Comparison of ENCODE assay signal across 9 cellular contexts in genomic region chr6:30682181-30683117, GRCh38. TPM values are rescaled to one million over a fixed set of nuclear protein-coding genes. Genes with fewer than 3 reads are reported as not detected.
DNase-seq lines count a peak whose midpoint lies in the region; ATAC-seq and TF ChIP-seq lines count a peak whose summit lies in the region.
"Had no signal": no experiment of that assay in that cellular context is flagged by ENCODE, and none has a peak within 500 bp of the region (broad histone marks: within the 10 kb centered on the region; RNA-seq: fewer than 3 reads in every experiment).

No MANE protein-coding gene starts in this region.

- H3K4me3 Mint-ChIP-seq in CD8-positive, alpha-beta memory T cell, result peak overlapping the region; percentile 95 to 100 (median 99)
- H3K4me3 Mint-ChIP-seq in activated CD4-positive, alpha-beta T cell treated with anti-CD3 and anti-CD28 coated beads for 36 hours, result peak overlapping the region; percentile 100

- H3K4me3 ChIP-seq in CD8-positive, alpha-beta memory T cell (ENCODE audit: low read length), result peak overlapping the region; percentile 92
- peak overlapping the region; percentile 89 for H3K4me3 ChIP-seq in choroid plexus epithelial cell (ENCODE audit: low read depth, low read length)
- peak overlapping the region; percentile 70 to 76 (median 75) for H3K4me3 ChIP-seq in right lobe of liver

- POLR2A ChIA-PET in CD8-positive, alpha-beta memory T cell (lab: Charles Lee), result interaction anchor here (0.5 to 8.1 kb wide), 11 partner anchors 9 to 202 kb away, joined by 3 to 142 read pairs (median 3); partner anchors contain the start of genes DDR1, MDC1, NRM and TUBB
- POLR2A ChIA-PET in activated CD4-positive, alpha-beta T cell treated with anti-CD3 and anti-CD28 coated beads for 36 hours (lab: Charles Lee), result interaction anchor here (0.7 to 2.6 kb wide), 8 partner anchors 33 to 137 kb away, joined by 3 to 20 read pairs (median 4); partner anchors contain the start of genes ATAT1, MDC1 and TUBB

- peak; percentile 83 to 93 (median 88) for DNase-seq in CD8-positive, alpha-beta memory T cell
- DNase-seq in Kasumi-1 (lab: John Stamatoyannopoulos, UW) (peak; percentile 98 to 99), choroid plexus epithelial cell (ENCODE audit: low read depth) (peak; percentile 91), right lobe of liver (peak; percentile 81 to 89 (median 87)), NCI-H1048 (lab: John Stamatoyannopoulos, UW) (no peak)
- DNase-seq in activated CD4-positive, alpha-beta T cell treated with anti-CD3 and anti-CD28 coated beads for 36 hours, result peak; percentile 93
- DNase-seq in stimulated activated CD4-positive, alpha-beta T cell treated with anti-CD3 and anti-CD28 coated beads, Interleukin-2, amount 100 ng/mL, for 48 hours, result peak; percentile 70 to 71

- ATAC-seq in GM21576 (IDR thresholded peaks at IDR 0.05; ENCODE audit: unreplicated experiment) (peak; percentile 40), right lobe of liver (peak; percentile 10 to 33 (median 21))
- ATAC-seq in activated CD4-positive, alpha-beta T cell treated with anti-CD3 and anti-CD28 coated beads for 36 hours, result peak; percentile 68

- H3K27me3 Mint-ChIP-seq in CD8-positive, alpha-beta memory T cell, result no peaks in the 10 kb centered on the region
- no peaks in the 10 kb centered on the region for H3K27me3 Mint-ChIP-seq in activated CD4-positive, alpha-beta T cell treated with anti-CD3 and anti-CD28 coated beads for 36 hours

- peaks cover 35 to 49% (median 37%) of the 10 kb centered on the region in 3 donors for H3K4me1 Mint-ChIP-seq in CD8-positive, alpha-beta memory T cell
- H3K4me1 Mint-ChIP-seq in activated CD4-positive, alpha-beta T cell treated with anti-CD3 and anti-CD28 coated beads for 36 hours, result peaks cover 20% of the 10 kb centered on the region

- intact Hi-C loops in activated CD4-positive, alpha-beta T cell treated with anti-CD3 and anti-CD28 coated beads for 36 hours (cut with DNase I, micrococcal nuclease), result loop anchor here (1.0 to 10.0 kb wide), 14 partner anchors 35 to 859 kb away; partner anchors contain the start of genes MDC1 (in 2 of the 2), MRPS18B (in 2 of the 2), PPP1R10 (in 2 of the 2) and C6orf136 (in 1 of the 2)
- intact Hi-C loops in right lobe of liver (cut with DNase I), result no loop called here

- no peak for TF ChIP-seq POLR2A in right lobe of liver (IDR thresholded peaks at IDR 0.05)

- peaks cover 9 to 80% (median 15%) of the 10 kb centered on the region in 3 donors for H3K36me3 Mint-ChIP-seq in CD8-positive, alpha-beta memory T cell
- H3K36me3 Mint-ChIP-seq in activated CD4-positive, alpha-beta T cell treated with anti-CD3 and anti-CD28 coated beads for 36 hours (ENCODE audit: low read depth), result peaks cover 84% of the 10 kb centered on the region

- CTCF ChIA-PET in CD8-positive, alpha-beta memory T cell (lab: Charles Lee), result interaction anchor here (0.6 to 17.6 kb wide), 6 partner anchors 9 to 209 kb away, joined by 3 to 697 read pairs (median 6); partner anchors contain the start of genes DHX16, MDC1 and TUBB
- CTCF ChIA-PET in activated CD4-positive, alpha-beta T cell treated with anti-CD3 and anti-CD28 coated beads for 36 hours (lab: Charles Lee), result interaction anchor here (0.5 to 5.2 kb wide), 14 partner anchors 11 to 208 kb away, joined by 3 to 97 read pairs (median 3); partner anchors contain the start of genes MDC1, MRPS18B and TUBB

- 24% methylated on average over 7 of the region's 11 CpGs for WGBS in right lobe of liver (ENCODE audit: insufficient coverage, low coverage, low lambda C conversion rate, missing lambda C conversion rate)

- peaks cover 13% of the 10 kb centered on the region for H3K36me3 ChIP-seq in CD8-positive, alpha-beta memory T cell (ENCODE audit: insufficient read depth, low read length)
- H3K36me3 ChIP-seq in right lobe of liver, result peaks cover 0 to 7% (median 1%) of the 10 kb centered on the region in 4 donors

- H3K27ac ChIP-seq in CD8-positive, alpha-beta memory T cell (ENCODE audit: low read depth, low read length), result peak overlapping the region; percentile 90
- H3K27ac ChIP-seq in right lobe of liver, result peak overlapping the region; percentile 87 to 96 (median 89)
- H3K27ac ChIP-seq: VCaP had no signal

- peaks cover 38% of the 10 kb centered on the region for H3K4me1 ChIP-seq in CD8-positive, alpha-beta memory T cell (ENCODE audit: insufficient read depth, low read length)
- peaks cover 0 to 57% (median 30%) of the 10 kb centered on the region in 4 donors for H3K4me1 ChIP-seq in right lobe of liver

- peak overlapping the region; percentile 96 to 100 (median 99) for H3K27ac Mint-ChIP-seq in CD8-positive, alpha-beta memory T cell
- H3K27ac Mint-ChIP-seq in activated CD4-positive, alpha-beta T cell treated with anti-CD3 and anti-CD28 coated beads for 36 hours, result peak overlapping the region; percentile 97

- TF ChIP-seq CTCF in choroid plexus epithelial cell (conservative IDR thresholded peaks at IDR 0.05; ENCODE audit: low read depth, low read length), result no peak
- TF ChIP-seq CTCF in right lobe of liver (IDR thresholded peaks at IDR 0.05), result no peak

- H3K9me3 ChIP-seq in CD8-positive, alpha-beta memory T cell (ENCODE audit: low read length), result no peaks in the 10 kb centered on the region
- no peaks in the 10 kb centered on the region for H3K9me3 ChIP-seq in right lobe of liver

- no peaks in the 10 kb centered on the region for H3K9me3 Mint-ChIP-seq in CD8-positive, alpha-beta memory T cell
- H3K9me3 Mint-ChIP-seq in activated CD4-positive, alpha-beta T cell treated with anti-CD3 and anti-CD28 coated beads for 36 hours (ENCODE audit: low read depth), result no peaks in the 10 kb centered on the region

- no peaks in the 10 kb centered on the region for H3K27me3 ChIP-seq in CD8-positive, alpha-beta memory T cell (ENCODE audit: insufficient read depth, low read length, poor library complexity, severe bottlenecking)
- no peaks in the 10 kb centered on the region for H3K27me3 ChIP-seq in right lobe of liver

RNA-seq across cellular contexts. Expression of gene PPP1R18, which starts 4.0 kb away (rescaled TPM):
- total RNA-seq in CD8-positive, alpha-beta memory T cell, result 100 to 1,000 TPM; 149 to 153 TPM
- polyA plus RNA-seq in CD8-positive, alpha-beta memory T cell, result 166 TPM
- total RNA-seq in activated CD4-positive, alpha-beta T cell treated with anti-CD3 and anti-CD28 coated beads for 36 hours, result 100 to 1,000 TPM; 145 to 186 TPM
- total RNA-seq in right lobe of liver, result 10 to 100 TPM in 4 of 6 experiments, 1 to 10 TPM in 2; 6.7 to 29.1 (median 12.9) TPM

RNA-seq across cellular contexts. Expression of gene NRM, which starts 8.3 kb away (rescaled TPM):
- total RNA-seq in CD8-positive, alpha-beta memory T cell, result 10 to 100 TPM; 28.1 to 29.2 TPM
- 11.7 TPM for polyA plus RNA-seq in CD8-positive, alpha-beta memory T cell
- 10 to 100 TPM; 25.8 to 36.4 TPM for total RNA-seq in activated CD4-positive, alpha-beta T cell treated with anti-CD3 and anti-CD28 coated beads for 36 hours
- total RNA-seq in right lobe of liver, result 1 to 10 TPM; 1.2 to 2.7 (median 1.9) TPM

RNA-seq across cellular contexts. Expression of gene DHX16, which starts 9.6 kb away (rescaled TPM):
- total RNA-seq in CD8-positive, alpha-beta memory T cell, result 10 to 100 TPM; 47.5 to 49.1 TPM
- polyA plus RNA-seq in CD8-positive, alpha-beta memory T cell, result 31.0 TPM
- total RNA-seq in activated CD4-positive, alpha-beta T cell treated with anti-CD3 and anti-CD28 coated beads for 36 hours, result 10 to 100 TPM; 34.5 to 36.7 TPM
- total RNA-seq in right lobe of liver, result 10 to 100 TPM; 12.3 to 17.8 (median 14.4) TPM

RNA-seq across cellular contexts. Expression of gene MDC1, which starts 34.6 kb away (rescaled TPM):
- total RNA-seq in CD8-positive, alpha-beta memory T cell, result 10 to 100 TPM; 59.4 to 71.1 TPM
- polyA plus RNA-seq in CD8-positive, alpha-beta memory T cell, result 6.4 TPM
- total RNA-seq in activated CD4-positive, alpha-beta T cell treated with anti-CD3 and anti-CD28 coated beads for 36 hours, result 100 to 1,000 TPM in 1 of 2 experiments, 10 to 100 TPM in 1; 92.0 to 101 TPM
- 10 to 100 TPM in 4 of 6 experiments, 1 to 10 TPM in 2; 8.8 to 15.5 (median 12.1) TPM for total RNA-seq in right lobe of liver

RNA-seq across cellular contexts. Expression of gene C6orf136, which starts 35.5 kb away (rescaled TPM):
- total RNA-seq in CD8-positive, alpha-beta memory T cell, result 10 to 100 TPM; 35.9 to 42.2 TPM
- 11.8 TPM for polyA plus RNA-seq in CD8-positive, alpha-beta memory T cell
- total RNA-seq in activated CD4-positive, alpha-beta T cell treated with anti-CD3 and anti-CD28 coated beads for 36 hours, result 10 to 100 TPM; 26.5 to 30.8 TPM
- total RNA-seq in right lobe of liver, result 10 to 100 TPM in 4 of 6 experiments, 1 to 10 TPM in 2; 8.2 to 14.1 (median 11.0) TPM

Comparison
In these comparisons a context has a peak if more than half of its experiments do, and no peak if none do; other contexts are left out.
1. RNA of gene PPP1R18, which starts 4.0 kb away (total RNA-seq): 145 to 186 TPM in activated CD4-positive, alpha-beta T cell treated with anti-CD3 and anti-CD28 coated beads for 36 hours and 149 to 153 TPM in CD8-positive, alpha-beta memory T cell; 6.7 to 29.1 TPM in right lobe of liver; every median in the first group is over 4 times any median in the second.
2. RNA of gene NRM, which starts 8.3 kb away (total RNA-seq): 25.8 to 36.4 TPM in activated CD4-positive, alpha-beta T cell treated with anti-CD3 and anti-CD28 coated beads for 36 hours and 28.1 to 29.2 TPM in CD8-positive, alpha-beta memory T cell; 1.2 to 2.7 TPM in right lobe of liver; every median in the first group is over 4 times any median in the second.
3. intact Hi-C loops: an anchor here in activated CD4-positive, alpha-beta T cell treated with anti-CD3 and anti-CD28 coated beads for 36 hours (1.0 to 10.0 kb wide); none called in right lobe of liver.
4. Peak in every context shown above with its lines, with median percentiles within 50 percentile points of each other: H3K4me3 ChIP-seq and ATAC-seq.